In the genomic region with DNA sequence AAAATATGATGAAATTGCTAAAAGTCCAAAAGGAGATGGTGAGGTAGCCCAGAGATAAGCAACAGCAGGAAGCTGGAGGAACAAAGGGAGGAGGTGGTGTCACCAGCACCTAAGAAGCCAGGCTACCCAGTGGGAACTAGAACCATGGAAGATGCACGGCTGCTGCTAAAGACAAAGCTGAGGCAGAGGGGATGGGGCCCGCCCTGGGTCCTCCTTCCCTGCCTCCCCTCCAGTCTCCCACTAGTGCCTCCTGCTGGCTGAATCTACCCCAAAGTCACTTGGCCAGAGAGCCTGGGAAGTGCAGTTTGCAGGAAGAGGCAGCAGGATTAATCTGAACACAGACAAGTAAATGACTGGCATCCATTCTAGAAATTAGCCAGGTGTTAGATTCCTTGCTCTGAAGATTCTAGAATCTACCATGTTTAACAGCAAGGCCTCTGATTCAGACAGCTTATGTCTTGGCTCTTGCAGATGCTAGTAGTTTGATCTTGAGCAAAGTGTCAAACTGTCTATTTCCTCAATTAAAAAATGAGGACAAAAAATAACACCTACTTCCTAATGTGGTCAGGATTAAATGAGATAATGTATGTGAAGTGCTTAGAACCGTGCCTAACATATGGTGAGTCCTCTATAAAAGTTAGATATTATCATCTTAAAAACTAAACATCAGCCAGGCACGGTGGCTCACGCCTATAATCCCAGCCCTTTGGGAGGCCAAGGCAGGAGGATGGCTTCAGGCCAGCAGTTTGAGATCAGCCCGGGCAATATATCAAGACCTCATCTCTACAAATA, we compare ENCODE assay signal across 13 cellular contexts. TPM values are rescaled to one million over a fixed set of nuclear protein-coding genes. Genes with fewer than 3 reads are reported as not detected.
DNase-seq lines count a peak whose midpoint lies in the region; ATAC-seq, FAIRE-seq and TF ChIP-seq lines count a peak whose summit lies in the region.
"Had no signal": no experiment of that assay in that cellular context is flagged by ENCODE, and none has a peak within 500 bp of the region (broad histone marks: within the 10 kb centered on the region; RNA-seq: fewer than 3 reads in every experiment).

No MANE protein-coding gene starts in this region.

- WGBS in lower leg skin, 2 donors: 43 to 46% methylated on average over 6 of the region's 6 CpGs
- WGBS in tibial nerve, 2 donors: 49 to 57% methylated on average over 6 of the region's 6 CpGs

- H2AFZ ChIP-seq in GM23338 (peak overlapping the region; percentile 54; the same call in 1 of the 2 replicates), SU-DHL-6 (ENCODE audit: low read depth, low read length, severe bottlenecking) (no peak overlapping the region)

- ATAC-seq in GM23338: peak; percentile 95
- ATAC-seq: gastrocnemius medialis had no signal

- peaks cover 5% of the 10 kb centered on the region for H3K27me3 Mint-ChIP-seq in GM23338 (ENCODE audit: insufficient read depth, low read depth, poor library complexity)
- H3K27me3 Mint-ChIP-seq: memory B cell had no signal

- H3K4me3 ChIP-seq in GM23338 (no peak overlapping the region), SU-DHL-6 (ENCODE audit: insufficient read depth, low read length, poor library complexity, severe bottlenecking) (no peak overlapping the region), lower leg skin (ENCODE audit: low read depth, poor library complexity, severe bottlenecking) (no peak overlapping the region), tibial nerve (no peak overlapping the region)
- H3K4me3 ChIP-seq: gastrocnemius medialis, SJSA1 had no signal

- H3K27ac ChIP-seq in GM23338 (ENCODE audit: low read depth) (no peak overlapping the region), SU-DHL-6 (ENCODE audit: low read depth, low read length) (no peak overlapping the region), tibial nerve (no peak overlapping the region)
- H3K27ac ChIP-seq: gastrocnemius medialis, SJSA1 had no signal

- no peaks in the 10 kb centered on the region for H3K36me3 Mint-ChIP-seq in GM23338 (ENCODE audit: low read depth)
- H3K36me3 Mint-ChIP-seq: memory B cell had no signal

- H3F3A ChIP-seq in GM23338 (replicated peaks; ENCODE audit: low read depth) (peaks cover 3% of the 10 kb centered on the region; the same call in 1 of the 2 replicates), SU-DHL-6 (ENCODE audit: insufficient read depth) (peaks cover 3% of the 10 kb centered on the region; the same call in 1 of the 2 replicates)

- intact Hi-C loops in lower leg skin (cut with DNase I; ENCODE audit: low total_unique reads): no loop called here

- TF ChIP-seq POLR2A in lower leg skin (IDR thresholded peaks at IDR 0.05): no peak
- TF ChIP-seq POLR2A in tibial nerve (IDR thresholded peaks at IDR 0.05): no peak

- H3K27me3 ChIP-seq in GM23338 (ENCODE audit: insufficient read depth) (no peaks in the 10 kb centered on the region), SU-DHL-6 (ENCODE audit: low read length) (no peaks in the 10 kb centered on the region), tibial nerve (no peaks in the 10 kb centered on the region)
- H3K27me3 ChIP-seq: gastrocnemius medialis, SJSA1 had no signal

- H3K27ac Mint-ChIP-seq in GM23338: no peak overlapping the region

- no peaks in the 10 kb centered on the region for H4K20me1 ChIP-seq in GM23338 (replicated peaks; ENCODE audit: insufficient read depth)
- no peaks in the 10 kb centered on the region for H4K20me1 ChIP-seq in SU-DHL-6 (ENCODE audit: low read depth, low read length)

- H3K4me3 Mint-ChIP-seq in GM23338: no peak overlapping the region; the same call in 2 of the 3 replicates
- H3K4me3 Mint-ChIP-seq: memory B cell had no signal

- FAIRE-seq in RCC 7860 (lab: Jason Lieb, UNC): no peak
- FAIRE-seq: H54 had no signal

- no peaks in the 10 kb centered on the region; the same call in 2 of the 3 replicates for H3K9me3 Mint-ChIP-seq in GM23338
- H3K9me3 Mint-ChIP-seq: memory B cell had no signal

- H3K4me2 ChIP-seq in GM23338 (no peak overlapping the region), SU-DHL-6 (ENCODE audit: low read depth, low read length, poor library complexity, severe bottlenecking) (no peak overlapping the region)

- DNase-seq in AG08396 (ENCODE audit: low spot score) (peak; percentile 11), GM23338 (ENCODE audit: low spot score) (peak; percentile 82), islet precursor cell (peak; percentile 71), lower leg skin (ENCODE audit: low spot score in 2 of 2) (no peak), tibial nerve (ENCODE audit: low spot score in 2 of 2) (no peak), NAMALWA (ENCODE audit: low spot score) (no peak), RCC 7860 (ENCODE audit: low spot score) (no peak)
- DNase-seq: gastrocnemius medialis, NCI-H1694 treated with DMSO at 0.1 percent for 48 hours had no signal

- no peaks in the 10 kb centered on the region for H3K36me3 ChIP-seq in GM23338 (ENCODE audit: insufficient read depth)
- no peaks in the 10 kb centered on the region for H3K36me3 ChIP-seq in SU-DHL-6 (ENCODE audit: low read length)
- H3K36me3 ChIP-seq in tibial nerve: no peaks in the 10 kb centered on the region
- H3K36me3 ChIP-seq: gastrocnemius medialis, SJSA1 had no signal

- H3K4me1 ChIP-seq in GM23338 (ENCODE audit: insufficient read depth) (peaks cover 11% of the 10 kb centered on the region; the same call in 1 of the 2 replicates), tibial nerve (peaks cover 0 to 11% (median 10%) of the 10 kb centered on the region in 4 donors)

- no peaks in the 10 kb centered on the region for H3K9me2 ChIP-seq in GM23338 (ENCODE audit: insufficient read depth)
- H3K9me2 ChIP-seq in SU-DHL-6 (replicated peaks; ENCODE audit: insufficient read depth, low read length): no peaks in the 10 kb centered on the region

- no peaks in the 10 kb centered on the region for H3K79me2 ChIP-seq in GM23338 (replicated peaks; ENCODE audit: insufficient read depth)
- no peaks in the 10 kb centered on the region for H3K79me2 ChIP-seq in SU-DHL-6 (ENCODE audit: insufficient read depth, low read length)

- H3K9me3 ChIP-seq in SU-DHL-6 (ENCODE audit: insufficient read depth, low read length) (no peaks in the 10 kb centered on the region), tibial nerve (no peaks in the 10 kb centered on the region)
- H3K9me3 ChIP-seq: gastrocnemius medialis, SJSA1 had no signal

- H3K4me1 Mint-ChIP-seq in GM23338: peaks cover 4% of the 10 kb centered on the region

- no peak for TF ChIP-seq EP300 in tibial nerve (IDR thresholded peaks at IDR 0.05)

- TF ChIP-seq CTCF in GM23338 (conservative IDR thresholded peaks at IDR 0.05; ENCODE audit: low read depth in 2 of 2) (peak; percentile 82 to 86), SU-DHL-6 (IDR thresholded peaks at IDR 0.05; ENCODE audit: insufficient read depth, low read length, poor library complexity, severe bottlenecking) (peak; percentile 19), lower leg skin (IDR thresholded peaks at IDR 0.05) (no peak), tibial nerve (IDR thresholded peaks at IDR 0.05) (no peak)

- no peak overlapping the region for H3K9ac ChIP-seq in SU-DHL-6 (ENCODE audit: low read length)

TF ChIP-seq in GM23338, 12 proteins besides CTCF, POLR2A, EP300 and RAD21 (continues in another document):
- TF ChIP-seq ZNF331 (CRISPR knock-in tag; IDR thresholded peaks at IDR 0.05; ENCODE audit: low read depth): no peak

RNA-seq across cellular contexts. Expression of gene LRP10, which starts 5.9 kb away (rescaled TPM):
- 16.5 and 18.1 TPM in 2 replicates for total RNA-seq in GM23338 (2014; rRNA removed; shearing (Covaris generic))
- 5.4 and 6.4 TPM in 2 replicates for polyA plus RNA-seq in GM23338 (2016; fragmentation: Nextera tagmentation; extraction: Ambion mirVana)
- total RNA-seq in lower leg skin: 100 to 1,000 TPM; 148 to 209 (median 167) TPM
- 100 to 1,000 TPM in 2 of 4 donors, 10 to 100 TPM in 2; 82.3 to 151 (median 97.0) TPM for total RNA-seq in tibial nerve

RNA-seq across cellular contexts. Expression of gene REM2, which starts 17.4 kb away (rescaled TPM):
- 0.31 and 1.2 TPM in 2 replicates for total RNA-seq in GM23338 (2014; rRNA removed; shearing (Covaris generic))
- polyA plus RNA-seq in GM23338 (2016; fragmentation: Nextera tagmentation; extraction: Ambion mirVana): 2.9 and 3.0 TPM in 2 replicates
- total RNA-seq in lower leg skin (1 to 10 TPM in 2 of 4 donors, under 1 TPM in 2; 0.52 to 2.5 (median 1.5) TPM), tibial nerve (under 1 TPM in 2 of 4 donors, not detected in 2; 0.42 to 0.44 TPM)

RNA-seq across cellular contexts. Expression of gene MMP14, which starts 29.2 kb away (rescaled TPM):
- 48.9 and 56.4 TPM in 2 replicates for total RNA-seq in GM23338 (2014; rRNA removed; shearing (Covaris generic))
- 6.5 and 7.0 TPM in 2 replicates for polyA plus RNA-seq in GM23338 (2016; fragmentation: Nextera tagmentation; extraction: Ambion mirVana)
- total RNA-seq in lower leg skin (100 to 1,000 TPM; 135 to 190 (median 151) TPM), tibial nerve (100 to 1,000 TPM; 101 to 222 (median 145) TPM)

RNA-seq across cellular contexts. Expression of gene MRPL52, which starts 35.9 kb away (rescaled TPM):
- total RNA-seq in GM23338 (2014; rRNA removed; shearing (Covaris generic)): 131 and 138 TPM in 2 replicates
- polyA plus RNA-seq in GM23338 (2016; fragmentation: Nextera tagmentation; extraction: Ambion mirVana): 617 and 691 TPM in 2 replicates
- total RNA-seq in lower leg skin (100 to 1,000 TPM in 1 of 4 donors, 10 to 100 TPM in 3; 24.8 to 230 (median 41.4) TPM), tibial nerve (10 to 100 TPM; 26.7 to 44.0 (median 30.2) TPM)

RNA-seq across cellular contexts. Expression of gene SLC7A7, which starts 50.4 kb away (rescaled TPM):
- 3.6 and 6.1 TPM in 2 replicates for total RNA-seq in GM23338 (2014; rRNA removed; shearing (Covaris generic))
- 2.7 and 4.1 TPM in 2 replicates for polyA plus RNA-seq in GM23338 (2016; fragmentation: Nextera tagmentation; extraction: Ambion mirVana)
- total RNA-seq in lower leg skin (10 to 100 TPM in 1 of 4 donors, 1 to 10 TPM in 3; 1.1 to 12.8 (median 6.5) TPM), tibial nerve (10 to 100 TPM in 3 of 4 donors, 1 to 10 TPM in 1; 8.4 to 39.8 (median 19.0) TPM)

Comparison
In these comparisons a context has a peak if more than half of its experiments do, and no peak if none do; other contexts are left out.
1. DNase-seq: peak in AG08396 (single experiment), GM23338 (single experiment) and islet precursor cell (single experiment); none in lower leg skin (0 of 2), tibial nerve (0 of 2), NAMALWA (single experiment) and RCC 7860 (single experiment).
2. CTCF ChIP-seq: peak in GM23338 (2 of 2) and SU-DHL-6 (single experiment); none in lower leg skin (0 of 3) and tibial nerve (0 of 5).